In genomic region chr16:58695368-58695767, GRCh38 we compare ENCODE assay signal across 34 cellular contexts.
"Had no signal": no experiment of that assay in that cellular context is flagged by ENCODE, and none has a peak within 500 bp of the region (broad histone marks: within the 10 kb centered on the region; RNA-seq: fewer than 3 reads in every experiment).

No MANE protein-coding gene starts in this region.

- H3K4me3 ChIP-seq: MG63 had no signal

- H3K36me3 ChIP-seq: MG63 had no signal

- DNase-seq: Karpas-422, Kasumi-1, MG63, MM.1S, MV-4-11, NCI-H1048, NCI-H1092, NCI-H1092 treated with DMSO at 0.1 percent for 48 hours, NCI-H1105, NCI-H1105 treated with DMSO at 0.1 percent for 48 hours, NCI-H1417, NCI-H1417 treated with DMSO at 0.1 percent for 48 hours, NCI-H1436, NCI-H1436 treated with DMSO at 0.1 percent for 48 hours, NCI-H146, NCI-H1694, NCI-H1694 treated with DMSO at 0.1 percent for 48 hours, NCI-H187, NCI-H187 treated with DMSO at 0.1 percent for 48 hours, NCI-H1930, NCI-H2029, NCI-H2029 treated with DMSO at 0.1 percent for 48 hours, NCI-H2081, NCI-H2081 treated with DMSO at 0.1 percent for 48 hours, NCI-H2107, NCI-H2171, NCI-H2171 treated with DMSO at 0.1 percent for 48 hours, NCI-H2227 treated with DMSO at 0.1 percent for 48 hours, NCI-H226, NCI-H345, NCI-H446, NCI-H446 treated with DMSO at 0.1 percent for 48 hours, NCI-H510A, NCI-H510A treated with DMSO at 0.1 percent for 48 hours had no signal

- H3K27me3 ChIP-seq: MG63 had no signal
